ENCODE assay signal across 36 cellular contexts in the genomic region with DNA sequence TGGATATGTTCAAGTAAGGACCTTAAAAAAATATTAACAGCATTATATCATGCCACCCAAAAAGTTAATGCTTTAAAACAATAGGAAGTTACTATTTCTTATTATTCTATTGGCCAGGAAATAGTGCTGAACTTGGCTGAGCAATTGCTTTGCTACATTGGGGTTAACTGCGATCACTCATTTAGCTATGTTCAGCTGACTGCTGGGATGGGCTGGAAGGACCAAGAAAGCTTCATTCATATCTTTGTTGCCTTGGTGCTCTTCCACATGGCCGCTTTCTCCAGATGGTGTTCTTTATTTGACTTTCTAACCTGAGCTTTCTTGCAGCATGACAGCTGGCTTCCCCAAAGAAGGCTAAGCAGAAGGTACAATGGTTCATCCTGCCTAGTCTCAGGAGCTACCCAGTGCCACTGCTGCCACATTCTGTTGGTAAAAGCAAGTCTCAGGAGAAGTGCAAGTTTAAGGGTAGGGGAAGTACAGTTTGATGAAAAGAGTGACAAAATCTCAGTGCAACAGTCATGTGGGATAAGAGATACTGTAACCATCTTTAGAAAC.
A peak's percentile ranks its signal among the peaks of the same experiment; 100 is the strongest.
DNase-seq lines count a peak whose midpoint lies in the region; ATAC-seq, FAIRE-seq and TF ChIP-seq lines count a peak whose summit lies in the region.
"Had no signal": no experiment of that assay in that cellular context is flagged by ENCODE, and none has a peak within 500 bp of the region (broad histone marks: within the 10 kb centered on the region; RNA-seq: fewer than 3 reads in every experiment).

No MANE protein-coding gene starts in this region.

- no peak for TF ChIP-seq POLR2A in H54 (IDR thresholded peaks at IDR 0.05; ENCODE audit: low read depth, low read length)

- no peak for ATAC-seq in omental fat pad (ENCODE audit: low FRiP score)
- ATAC-seq: activated T-cell treated with anti-CD3 and anti-CD28 coated beads, Interleukin-2, amount 50 U/mL, for 4 hours; effector memory CD8-positive, alpha-beta T cell; esophagus mucosa; left colon; right lobe of liver had no signal

- no peaks in the 10 kb centered on the region for H3K4me1 Mint-ChIP-seq in endothelial cell (ENCODE audit: unreplicated experiment)
- H3K4me1 Mint-ChIP-seq: activated CD4-positive, alpha-beta T cell treated with anti-CD3 and anti-CD28 coated beads, Interleukin-2, amount 10 ng/mL, durations not matched to agents 7 days and 5 days; activated naive CD8-positive, alpha-beta T cell treated with anti-CD3 and anti-CD28 coated beads for 36 hours; neural crest cell had no signal

- TF ChIP-seq CTCF in endothelial cell (IDR thresholded peaks at IDR 0.05; ENCODE audit: unreplicated experiment), result no peak
- no peak for TF ChIP-seq CTCF in omental fat pad (IDR thresholded peaks at IDR 0.05)

- FAIRE-seq in H54 (lab: Jason Lieb, UNC), result peak; percentile 23
- FAIRE-seq: GM19239 had no signal

- no peak overlapping the region for H3K27ac Mint-ChIP-seq in endothelial cell (ENCODE audit: unreplicated experiment)
- H3K27ac Mint-ChIP-seq: activated CD4-positive, alpha-beta T cell treated with anti-CD3 and anti-CD28 coated beads, Interleukin-2, amount 10 ng/mL, durations not matched to agents 7 days and 5 days; activated naive CD8-positive, alpha-beta T cell treated with anti-CD3 and anti-CD28 coated beads for 36 hours; CD4-positive, alpha-beta T cell; effector memory CD8-positive, alpha-beta T cell had no signal

- no peaks in the 10 kb centered on the region for H3K27me3 Mint-ChIP-seq in endothelial cell (ENCODE audit: unreplicated experiment)
- H3K27me3 Mint-ChIP-seq: activated CD4-positive, alpha-beta T cell treated with anti-CD3 and anti-CD28 coated beads, Interleukin-2, amount 10 ng/mL, durations not matched to agents 7 days and 5 days; activated naive CD8-positive, alpha-beta T cell treated with anti-CD3 and anti-CD28 coated beads for 36 hours; CD4-positive, alpha-beta T cell had no signal

- H3K4me3 Mint-ChIP-seq in endothelial cell (ENCODE audit: unreplicated experiment), result no peak overlapping the region
- H3K4me3 Mint-ChIP-seq: activated CD4-positive, alpha-beta T cell treated with anti-CD3 and anti-CD28 coated beads, Interleukin-2, amount 10 ng/mL, durations not matched to agents 7 days and 5 days; activated naive CD8-positive, alpha-beta T cell treated with anti-CD3 and anti-CD28 coated beads for 36 hours; activated T-cell treated with anti-CD3 and anti-CD28 coated beads, Interleukin-2, amount 50 U/mL, for 4 hours; CD4-positive, alpha-beta T cell; effector memory CD8-positive, alpha-beta T cell; neural crest cell had no signal

- H3K9me3 Mint-ChIP-seq in endothelial cell (ENCODE audit: unreplicated experiment), result no peaks in the 10 kb centered on the region
- H3K9me3 Mint-ChIP-seq: activated T-cell treated with anti-CD3 and anti-CD28 coated beads, Interleukin-2, amount 50 U/mL, for 4 hours; CD4-positive, alpha-beta T cell; effector memory CD8-positive, alpha-beta T cell had no signal

- H3K36me3 Mint-ChIP-seq in endothelial cell (ENCODE audit: low read depth, unreplicated experiment), result no peaks in the 10 kb centered on the region
- H3K36me3 Mint-ChIP-seq: activated naive CD8-positive, alpha-beta T cell treated with anti-CD3 and anti-CD28 coated beads for 36 hours had no signal

- DNase-seq in DMS 273 (lab: John Stamatoyannopoulos, UW; ENCODE audit: unreplicated experiment), result peak; percentile 91
- no peak for DNase-seq in H54 (ENCODE audit: insufficient read length, low spot score)
- DNase-seq in RPMI7951 (ENCODE audit: low read depth), result peak; percentile 53
- peak; percentile 54 for DNase-seq in glomerular visceral epithelial cell (ENCODE audit: extremely low spot score)
- no peak for DNase-seq in medulla oblongata (ENCODE audit: extremely low spot score)
- DNase-seq in HuH-7 (ENCODE audit: low spot score), result no peak
- DNase-seq in endothelial cell (ENCODE audit: low spot score), result no peak
- no peak for DNase-seq in omental fat pad (ENCODE audit: low spot score)
- DNase-seq: activated CD4-positive, alpha-beta T cell treated with anti-CD3 and anti-CD28 coated beads, Interleukin-2, amount 10 ng/mL, durations not matched to agents 7 days and 5 days; activated gamma-delta T cell; activated naive CD8-positive, alpha-beta T cell treated with anti-CD3 and anti-CD28 coated beads for 36 hours; activated T-cell treated with anti-CD3 and anti-CD28 coated beads, Interleukin-2, amount 50 U/mL, for 4 hours; AML-193; anterior cingulate cortex; CD4-positive, alpha-beta T cell; central memory CD4-positive, alpha-beta T cell; cortex of kidney; effector memory CD8-positive, alpha-beta T cell; foreskin melanocyte; H7; Karpas-422; left colon; MV-4-11; NCI-H1436; NCI-H2081 treated with DMSO at 0.1 percent for 48 hours; NCI-H345; NCI-H774; posterior cingulate gyrus; right lobe of liver; stimulated activated CD4-positive, alpha-beta T cell treated with anti-CD3 and anti-CD28 coated beads, Interleukin-12 subunit alpha, Interleukin-12 subunit beta, amount 100 ng/mL, for 4 hours; stimulated activated CD4-positive, alpha-beta T cell treated with anti-CD3 and anti-CD28 coated beads, Interleukin-4, amount 100 ng/mL, for 1 hour; T-helper 9 cell; tibial artery had no signal

Comparison
In these comparisons a context has a peak if more than half of its experiments do, and no peak if none do; other contexts are left out.
1. DNase-seq: peak in DMS 273 (single experiment), RPMI7951 (single experiment) and glomerular visceral epithelial cell (single experiment); none in H54 (single experiment), medulla oblongata (single experiment), HuH-7 (single experiment), endothelial cell (single experiment) and omental fat pad (single experiment).